Comparison of ENCODE assay signal across 25 cellular contexts in the genomic region with DNA sequence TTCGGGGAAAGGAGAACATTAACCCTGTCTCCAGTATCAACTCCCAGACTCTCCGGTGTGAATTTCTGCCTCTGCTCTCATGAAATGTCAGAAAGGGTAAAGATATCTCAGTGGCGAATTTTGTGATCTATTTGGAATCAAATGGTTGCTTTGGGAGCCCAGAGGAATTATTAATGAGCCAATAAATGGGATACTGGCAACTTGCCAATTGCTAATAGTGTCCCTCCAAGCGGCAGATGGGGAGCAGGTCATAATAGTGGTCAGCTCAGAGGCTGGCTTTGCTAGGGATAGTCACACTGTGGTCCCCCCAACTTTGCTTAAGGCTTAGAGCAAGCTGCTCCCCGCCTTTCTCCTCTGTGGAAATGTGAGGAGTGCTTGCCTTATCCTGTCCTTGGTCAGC.
DNase-seq lines count a peak whose midpoint lies in the region; ATAC-seq and TF ChIP-seq lines count a peak whose summit lies in the region.
"Had no signal": no experiment of that assay in that cellular context is flagged by ENCODE, and none has a peak within 500 bp of the region (broad histone marks: within the 10 kb centered on the region; RNA-seq: fewer than 3 reads in every experiment).

No MANE protein-coding gene starts in this region.

- peaks cover 3 to 6% of the 10 kb centered on the region in 2 donors for H3K4me1 ChIP-seq in neuronal stem cell (ENCODE audit: control insufficient read depth in 2 of 2, insufficient read depth in 1 of 2, low read depth in 1 of 2, low read length in 2 of 2)
- H3K4me1 ChIP-seq in mesendoderm (ENCODE audit: control insufficient read depth, low read depth, low read length), result no peaks in the 10 kb centered on the region
- H3K4me1 ChIP-seq: A549 had no signal

- H3K4me3 ChIP-seq in neuronal stem cell (ENCODE audit: low read length in 2 of 2) (no peak overlapping the region), mesendoderm (ENCODE audit: low read length) (no peak overlapping the region)
- H3K4me3 ChIP-seq: A549; BLaER1 treated with 17β-estradiol and CSF1 and Interleukin-3, amounts not matched to agents 10 nM and 100 nM; PC-9; SJCRH30 had no signal

- H4K5ac ChIP-seq in mesendoderm (ENCODE audit: low read length), result no peak overlapping the region

- H3K36me3 ChIP-seq in neuronal stem cell (replicated peaks in 1 of 2; ENCODE audit: control insufficient read depth in 2 of 2, insufficient read depth in 2 of 2, low read length in 2 of 2) (no peaks in the 10 kb centered on the region), mesendoderm (ENCODE audit: control insufficient read depth, insufficient read depth, low read length) (no peaks in the 10 kb centered on the region)
- H3K36me3 ChIP-seq: BLaER1 treated with 17β-estradiol and CSF1 and Interleukin-3, amounts not matched to agents 10 nM and 100 nM; SJCRH30 had no signal

- H3K4me2 ChIP-seq in neuronal stem cell (ENCODE audit: insufficient read depth, low read length, poor library complexity, severe bottlenecking) (no peak overlapping the region), mesendoderm (ENCODE audit: low read length) (no peak overlapping the region)
- H3K4me2 ChIP-seq: A549, PC-9 had no signal

- H3K9me3 Mint-ChIP-seq in T-helper 1 cell treated with Interleukin-12 subunit alpha and Interleukin-12 subunit beta and Interleukin-4 antibody, amounts not matched to agents 30 μg/mL and 1 μg/mL, for 36 hours, result peaks cover 16% of the 10 kb centered on the region
- H3K9me3 Mint-ChIP-seq in endothelial cell (ENCODE audit: unreplicated experiment), result no peaks in the 10 kb centered on the region

- H3K36me3 Mint-ChIP-seq in T-helper 1 cell treated with Interleukin-12 subunit alpha and Interleukin-12 subunit beta and Interleukin-4 antibody, amounts not matched to agents 30 μg/mL and 1 μg/mL, for 36 hours (ENCODE audit: low read depth), result peaks cover 6% of the 10 kb centered on the region
- H3K36me3 Mint-ChIP-seq in endothelial cell (ENCODE audit: low read depth, unreplicated experiment), result peaks cover 3% of the 10 kb centered on the region
- H3K36me3 Mint-ChIP-seq: CD4-positive, alpha-beta memory T cell had no signal

- H3K79me2 ChIP-seq in mesendoderm (ENCODE audit: control insufficient read depth, insufficient read depth, low read length), result no peaks in the 10 kb centered on the region

- H4K91ac ChIP-seq in neuronal stem cell (ENCODE audit: low read depth, low read length, poor library complexity), result no peak overlapping the region

- no peak overlapping the region for H2BK5ac ChIP-seq in neuronal stem cell (ENCODE audit: low read length)
- no peak overlapping the region for H2BK5ac ChIP-seq in mesendoderm (ENCODE audit: low read length)

- H3K9ac ChIP-seq in neuronal stem cell (ENCODE audit: low read depth, low read length, poor library complexity) (no peak overlapping the region), mesendoderm (ENCODE audit: low read length) (no peak overlapping the region)
- H3K9ac ChIP-seq: BLaER1 treated with 17β-estradiol and CSF1 and Interleukin-3, amounts not matched to agents 10 nM and 100 nM had no signal

- no peaks in the 10 kb centered on the region for H3K79me1 ChIP-seq in neuronal stem cell (ENCODE audit: low read depth, low read length)
- H3K79me1 ChIP-seq in mesendoderm (ENCODE audit: low read length), result no peaks in the 10 kb centered on the region

- no peak for ATAC-seq in HG02678 (IDR thresholded peaks at IDR 0.05; ENCODE audit: unreplicated experiment)
- ATAC-seq: A549, HCT116, Right ventricle myocardium inferior, SK-N-SH treated with all-trans-retinoic acid at 6 μM for 48 hours had no signal

- TF ChIP-seq EP300 in Ishikawa (IDR thresholded peaks at IDR 0.05; ENCODE audit: borderline replicate concordance), result no peak

- no peak overlapping the region for H2AFZ ChIP-seq in neuronal stem cell (ENCODE audit: low read length)
- H2AFZ ChIP-seq: PC-9 had no signal

- no peak for TF ChIP-seq RAD21 in Ishikawa (IDR thresholded peaks at IDR 0.05; ENCODE audit: low read depth)

- H2AK5ac ChIP-seq in neuronal stem cell (ENCODE audit: low read depth, low read length) (no peak overlapping the region), mesendoderm (ENCODE audit: low read length) (no peak overlapping the region)

- no peak overlapping the region for H2BK12ac ChIP-seq in neuronal stem cell (ENCODE audit: low read length)

- peak overlapping the region; percentile 11 for H3K27ac Mint-ChIP-seq in T-helper 1 cell treated with Interleukin-12 subunit alpha and Interleukin-12 subunit beta and Interleukin-4 antibody, amounts not matched to agents 30 μg/mL and 1 μg/mL, for 36 hours
- peak overlapping the region; percentile 94 for H3K27ac Mint-ChIP-seq in endothelial cell (ENCODE audit: unreplicated experiment)
- H3K27ac Mint-ChIP-seq: CD4-positive, alpha-beta memory T cell had no signal

- no CpG with 5 or more reads among the region's 5 CpGs for WGBS in neuronal stem cell (ENCODE audit: extremely low coverage in 2 of 2, insufficient read length in 2 of 2, insufficient replicate concordance in 1 of 2), 2 donors
- WGBS in mesendoderm (ENCODE audit: extremely low coverage, insufficient coverage, low lambda C conversion rate), result no CpG with 5 or more reads among the region's 5 CpGs

- H3K27ac ChIP-seq in neuronal stem cell (replicated peaks; ENCODE audit: low read length) (no peak overlapping the region), mesendoderm (ENCODE audit: low read depth, low read length) (no peak overlapping the region)
- H3K27ac ChIP-seq: A549; BLaER1 treated with 17β-estradiol and CSF1 and Interleukin-3, amounts not matched to agents 10 nM and 100 nM; PC-9; SJCRH30 had no signal

- H2BK15ac ChIP-seq in neuronal stem cell (ENCODE audit: low read length) (no peak overlapping the region), mesendoderm (replicated peaks; ENCODE audit: low read depth) (no peak overlapping the region)

- H3K27me3 ChIP-seq in neuronal stem cell (ENCODE audit: control insufficient read depth in 3 of 3, insufficient read depth in 3 of 3, low read depth in 1 of 3, low read length in 3 of 3) (no peaks in the 10 kb centered on the region), mesendoderm (ENCODE audit: insufficient read depth, low read length, poor library complexity) (no peaks in the 10 kb centered on the region)
- H3K27me3 ChIP-seq: BLaER1 treated with 17β-estradiol and CSF1 and Interleukin-3, amounts not matched to agents 10 nM and 100 nM; SJCRH30 had no signal

- H3K4ac ChIP-seq in neuronal stem cell (ENCODE audit: low read length), result no peak overlapping the region
- H3K4ac ChIP-seq in mesendoderm (ENCODE audit: low read depth, low read length), result no peak overlapping the region

- H3K9me3 ChIP-seq in neuronal stem cell (replicated peaks in 1 of 2; ENCODE audit: control insufficient read depth in 2 of 2, insufficient read depth in 1 of 2, low read depth in 1 of 2, low read length in 2 of 2), result peaks cover 0 to 2% of the 10 kb centered on the region in 2 donors
- H3K9me3 ChIP-seq: A549 had no signal

- H4K8ac ChIP-seq in neuronal stem cell (ENCODE audit: low read depth, low read length) (no peak overlapping the region), mesendoderm (ENCODE audit: low read depth, low read length) (no peak overlapping the region)

- H3K56ac ChIP-seq in mesendoderm (ENCODE audit: low read length), result no peak overlapping the region

- no peak overlapping the region for H3K14ac ChIP-seq in neuronal stem cell (ENCODE audit: low read length)

- H3K23ac ChIP-seq in neuronal stem cell (ENCODE audit: low read depth, low read length, poor library complexity), result no peak overlapping the region
- no peak overlapping the region for H3K23ac ChIP-seq in mesendoderm (ENCODE audit: low read length)

- peaks cover 19% of the 10 kb centered on the region for H3K4me1 Mint-ChIP-seq in T-helper 1 cell treated with Interleukin-12 subunit alpha and Interleukin-12 subunit beta and Interleukin-4 antibody, amounts not matched to agents 30 μg/mL and 1 μg/mL, for 36 hours (ENCODE audit: low read depth)
- H3K4me1 Mint-ChIP-seq in endothelial cell (ENCODE audit: unreplicated experiment), result peaks cover 20% of the 10 kb centered on the region
- H3K4me1 Mint-ChIP-seq: CD4-positive, alpha-beta memory T cell had no signal

- H3K27me3 Mint-ChIP-seq in T-helper 1 cell treated with Interleukin-12 subunit alpha and Interleukin-12 subunit beta and Interleukin-4 antibody, amounts not matched to agents 30 μg/mL and 1 μg/mL, for 36 hours (ENCODE audit: low read depth), result no peaks in the 10 kb centered on the region
- H3K27me3 Mint-ChIP-seq in endothelial cell (ENCODE audit: unreplicated experiment), result no peaks in the 10 kb centered on the region

- H3K18ac ChIP-seq in neuronal stem cell (ENCODE audit: low read length) (peak overlapping the region; percentile 15), mesendoderm (ENCODE audit: low read length) (no peak overlapping the region)

- H3K4me3 Mint-ChIP-seq in T-helper 1 cell treated with Interleukin-12 subunit alpha and Interleukin-12 subunit beta and Interleukin-4 antibody, amounts not matched to agents 30 μg/mL and 1 μg/mL, for 36 hours, result no peak overlapping the region
- H3K4me3 Mint-ChIP-seq in endothelial cell (ENCODE audit: unreplicated experiment), result no peak overlapping the region
- H3K4me3 Mint-ChIP-seq: CD4-positive, alpha-beta memory T cell had no signal

- TF ChIP-seq CTCF in endothelial cell (IDR thresholded peaks at IDR 0.05; ENCODE audit: unreplicated experiment), result no peak

- H2BK120ac ChIP-seq in neuronal stem cell (ENCODE audit: low read depth, low read length) (no peak overlapping the region), mesendoderm (ENCODE audit: low read depth, low read length) (no peak overlapping the region)

- DNase-seq in T-helper 1 cell (no peak), endothelial cell (ENCODE audit: low spot score) (no peak), neuronal stem cell (ENCODE audit: low spot score) (no peak), mesendoderm (no peak)
- DNase-seq: AML-193; CD4-positive, alpha-beta memory T cell; EL; GDM1; Kasumi-1; NCI-H1436; NCI-H187; NCI-H2081 treated with DMSO at 0.1 percent for 48 hours; NCI-H2171 treated with DMSO at 0.1 percent for 48 hours; NCI-H345; NCI-H510A treated with DMSO at 0.1 percent for 48 hours; PC-9 had no signal

TF ChIP-seq in Ishikawa, 13 proteins besides CTCF, POLR2A, EP300 and RAD21:
- TF ChIP-seq TCF12 (IDR thresholded peaks at IDR 0.05; ENCODE audit: low read depth) (no peak), EGR1 (IDR thresholded peaks at IDR 0.05) (no peak), NFIC (IDR thresholded peaks at IDR 0.05) (peak; percentile 60)
- TF ChIP-seq, protein P1, sequence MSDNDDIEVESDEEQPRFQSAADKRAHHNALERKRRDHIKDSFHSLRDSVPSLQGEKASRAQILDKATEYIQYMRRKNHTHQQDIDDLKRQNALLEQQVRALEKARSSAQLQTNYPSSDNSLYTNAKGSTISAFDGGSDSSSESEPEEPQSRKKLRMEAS (IDR thresholded peaks at IDR 0.05), result no peak
